In genomic region chr7:116897661-116898060, GRCh38 we compare ENCODE assay signal across 22 cellular contexts. TPM values are rescaled to one million over a fixed set of nuclear protein-coding genes. Genes with fewer than 3 reads are reported as not detected.
DNase-seq lines count a peak whose midpoint lies in the region; ATAC-seq and TF ChIP-seq lines count a peak whose summit lies in the region.
"Had no signal": no experiment of that assay in that cellular context is flagged by ENCODE, and none has a peak within 500 bp of the region (broad histone marks: within the 10 kb centered on the region; RNA-seq: fewer than 3 reads in every experiment).

No MANE protein-coding gene starts in this region.

- CTCF ChIA-PET in naive thymus-derived CD4-positive, alpha-beta T cell (lab: Charles Lee) = no interaction called here

- H3K27me3 Mint-ChIP-seq in central memory CD8-positive, alpha-beta T cell = no peaks in the 10 kb centered on the region
- H3K27me3 Mint-ChIP-seq in mesothelial cell of epicardium (ENCODE audit: low read depth) = no peaks in the 10 kb centered on the region
- H3K27me3 Mint-ChIP-seq in naive thymus-derived CD4-positive, alpha-beta T cell = no peaks in the 10 kb centered on the region
- H3K27me3 Mint-ChIP-seq: B cell; CD4-positive, CD25-positive, alpha-beta regulatory T cell; IgD-negative memory B cell had no signal

- no peak for ATAC-seq in central memory CD8-positive, alpha-beta T cell (replicated peaks; ENCODE audit: extremely low read depth, poor library complexity, severe bottlenecking)
- no peak for ATAC-seq in naive thymus-derived CD4-positive, alpha-beta T cell
- ATAC-seq in HG02623 (IDR thresholded peaks at IDR 0.05; ENCODE audit: unreplicated experiment) = no peak
- ATAC-seq: Panc1 had no signal

- H3K27ac ChIP-seq in naive thymus-derived CD4-positive, alpha-beta T cell (ENCODE audit: low read depth, low read length) = no peak overlapping the region
- H3K27ac ChIP-seq: SK-N-MC had no signal

- no peak overlapping the region for H3K4me3 Mint-ChIP-seq in central memory CD8-positive, alpha-beta T cell
- no peak overlapping the region for H3K4me3 Mint-ChIP-seq in mesothelial cell of epicardium
- no peak overlapping the region for H3K4me3 Mint-ChIP-seq in naive thymus-derived CD4-positive, alpha-beta T cell
- H3K4me3 Mint-ChIP-seq: B cell; CD4-positive, CD25-positive, alpha-beta regulatory T cell; H9; IgD-negative memory B cell had no signal

- H3K4me3 ChIP-seq in naive thymus-derived CD4-positive, alpha-beta T cell (ENCODE audit: low read length) = no peak overlapping the region
- H3K4me3 ChIP-seq: SK-N-MC had no signal

- peaks cover 38% of the 10 kb centered on the region for H3K36me3 Mint-ChIP-seq in central memory CD8-positive, alpha-beta T cell (ENCODE audit: insufficient read depth)
- peaks cover 39% of the 10 kb centered on the region for H3K36me3 Mint-ChIP-seq in mesothelial cell of epicardium
- peaks cover 15 to 55% (median 36%) of the 10 kb centered on the region in 5 donors for H3K36me3 Mint-ChIP-seq in naive thymus-derived CD4-positive, alpha-beta T cell

- H3K9me3 ChIP-seq in naive thymus-derived CD4-positive, alpha-beta T cell (ENCODE audit: control insufficient read depth in 2 of 3, low read length in 3 of 3) = no peaks in the 10 kb centered on the region
- H3K9me3 ChIP-seq: Caco-2 had no signal

- H3K4me1 Mint-ChIP-seq in central memory CD8-positive, alpha-beta T cell = peaks cover 17% of the 10 kb centered on the region
- H3K4me1 Mint-ChIP-seq in mesothelial cell of epicardium = peaks cover 6% of the 10 kb centered on the region
- peaks cover 0 to 21% (median 17%) of the 10 kb centered on the region in 7 donors for H3K4me1 Mint-ChIP-seq in naive thymus-derived CD4-positive, alpha-beta T cell
- H3K4me1 Mint-ChIP-seq: H9 had no signal

- peaks cover 6% of the 10 kb centered on the region for H3K9me3 Mint-ChIP-seq in central memory CD8-positive, alpha-beta T cell
- H3K9me3 Mint-ChIP-seq in mesothelial cell of epicardium = peaks cover 16% of the 10 kb centered on the region
- peaks cover 0 to 1% (median 0%) of the 10 kb centered on the region in 11 donors for H3K9me3 Mint-ChIP-seq in naive thymus-derived CD4-positive, alpha-beta T cell
- H3K9me3 Mint-ChIP-seq: H9 had no signal

- peak overlapping the region; percentile 58 for H3K27ac Mint-ChIP-seq in central memory CD8-positive, alpha-beta T cell (ENCODE audit: low read depth)
- H3K27ac Mint-ChIP-seq in mesothelial cell of epicardium = peak overlapping the region; percentile 11
- H3K27ac Mint-ChIP-seq in naive thymus-derived CD4-positive, alpha-beta T cell = no peak overlapping the region
- H3K27ac Mint-ChIP-seq: B cell, H9, IgD-negative memory B cell had no signal

- H3K4me1 ChIP-seq in naive thymus-derived CD4-positive, alpha-beta T cell (ENCODE audit: control insufficient read depth in 2 of 2, insufficient read depth in 2 of 2, low read length in 2 of 2) = no peaks in the 10 kb centered on the region
- H3K4me1 ChIP-seq: Caco-2 had no signal

- DNase-seq in G401 (ENCODE audit: low spot score) (peak; percentile 33), NOMO-1 treated with DMSO at 0.1 percent for 48 hours (lab: John Stamatoyannopoulos, UW; ENCODE audit: unreplicated experiment) (peak; percentile 58), mesothelial cell of epicardium (ENCODE audit: low spot score in 2 of 2, unreplicated experiment in 2 of 2) (no peak), GM20000 (ENCODE audit: low spot score) (no peak), cortex of kidney (lab: John Stamatoyannopoulos, UW) (no peak)
- no peak for DNase-seq in central memory CD8-positive, alpha-beta T cell (ENCODE audit: low spot score in 2 of 2)
- DNase-seq in naive thymus-derived CD4-positive, alpha-beta T cell = no peak
- DNase-seq: Caco-2; CD4-positive, CD25-positive, alpha-beta regulatory T cell; DMS153; H9; Kasumi-1; MM.1S; NCI-H187 treated with DMSO at 0.1 percent for 48 hours; NCI-H2171; NCI-H446; NCI-H774 had no signal

- peaks cover 0 to 13% (median 4%) of the 10 kb centered on the region in 3 experiments for H3K36me3 ChIP-seq in naive thymus-derived CD4-positive, alpha-beta T cell (ENCODE audit: control insufficient read depth in 2 of 3, insufficient read depth in 3 of 3, low read length in 3 of 3)

- POLR2A ChIA-PET in naive thymus-derived CD4-positive, alpha-beta T cell (lab: Charles Lee) = interaction anchor here (0.7 kb wide), 1 partner anchor 28 kb away, joined by 3 read pairs; no protein-coding TSS in a partner anchor

- intact Hi-C loops in naive thymus-derived CD4-positive, alpha-beta T cell (cut with micrococcal nuclease) = no loop called here

- no peak for TF ChIP-seq CTCF in mesothelial cell of epicardium (IDR thresholded peaks at IDR 0.05; ENCODE audit: unreplicated experiment)
- TF ChIP-seq CTCF in GM20000 (IDR thresholded peaks at IDR 0.05; ENCODE audit: extremely low read depth, missing control alignments) = no peak

- no peaks in the 10 kb centered on the region for H3K27me3 ChIP-seq in naive thymus-derived CD4-positive, alpha-beta T cell (ENCODE audit: control insufficient read depth in 2 of 2, insufficient read depth in 2 of 2, low read length in 2 of 2)

- in situ Hi-C loops in G401 (cut with HindIII; ENCODE audit: low sequenced_read_pairs) = loop anchor here (5.0 kb wide), 1 partner anchor 35 kb away; the partner anchor contains the start of gene CAPZA2

RNA-seq across cellular contexts. Expression of gene CAPZA2, which starts 35.3 kb away (rescaled TPM):
- 143 and 193 TPM in 2 replicates for total RNA-seq in G401 (2014; rRNA removed; shearing (Covaris generic))
- 109 to 137 TPM (median 122 TPM) in 3 replicates for total RNA-seq in mesothelial cell of epicardium
- total RNA-seq in naive thymus-derived CD4-positive, alpha-beta T cell = 100 to 1,000 TPM in 3 of 5 experiments, 10 to 100 TPM in 2; 86.2 to 129 (median 111) TPM
- polyA plus RNA-seq in naive thymus-derived CD4-positive, alpha-beta T cell = 100 to 1,000 TPM; 187 to 191 TPM

RNA-seq across cellular contexts. Expression of gene ST7, which starts 55.6 kb away (rescaled TPM):
- 11.2 and 14.7 TPM in 2 replicates for total RNA-seq in G401 (2014; rRNA removed; shearing (Covaris generic))
- 40.5 to 44.1 TPM (median 43.8 TPM) in 3 replicates for total RNA-seq in mesothelial cell of epicardium
- 1 to 10 TPM; 2.1 to 6.4 (median 4.4) TPM for total RNA-seq in naive thymus-derived CD4-positive, alpha-beta T cell
- polyA plus RNA-seq in naive thymus-derived CD4-positive, alpha-beta T cell = 1 to 10 TPM; 3.0 to 4.1 TPM

Comparison
In these comparisons a context has a peak if more than half of its experiments do, and no peak if none do; other contexts are left out.
1. DNase-seq: peak in G401 (single experiment) and NOMO-1 treated with DMSO at 0.1 percent for 48 hours (single experiment); none in central memory CD8-positive, alpha-beta T cell (0 of 2), mesothelial cell of epicardium (0 of 2), GM20000 (single experiment), naive thymus-derived CD4-positive, alpha-beta T cell (0 of 9) and cortex of kidney (single experiment).
2. H3K27ac Mint-ChIP-seq: peak in central memory CD8-positive, alpha-beta T cell (single experiment) and mesothelial cell of epicardium (single experiment); none in naive thymus-derived CD4-positive, alpha-beta T cell (0 of 9).